In genomic region chr9:134707031-134707680, GRCh38 we compare ENCODE assay signal across 11 cellular contexts.
DNase-seq lines count a peak whose midpoint lies in the region; ATAC-seq and TF ChIP-seq lines count a peak whose summit lies in the region.
"Had no signal": no experiment of that assay in that cellular context is flagged by ENCODE, and none has a peak within 500 bp of the region (broad histone marks: within the 10 kb centered on the region; RNA-seq: fewer than 3 reads in every experiment).

No MANE protein-coding gene starts in this region.

- peak; percentile 68 for DNase-seq in A673 (ENCODE audit: low spot score)
- DNase-seq in NCI-H1436 treated with DMSO at 0.1 percent for 48 hours (lab: John Stamatoyannopoulos, UW), result peak; percentile 93
- peak; percentile 92 for DNase-seq in coronary artery (ENCODE audit: low spot score)
- no peak for DNase-seq in NCI-H510A treated with DMSO at 0.1 percent for 48 hours (lab: John Stamatoyannopoulos, UW)
- no peak for DNase-seq in HuH-7 (ENCODE audit: low spot score)
- no peak for DNase-seq in activated CD4-positive, alpha-beta T cell treated with anti-CD3 and anti-CD28 coated beads for 36 hours

- H3K4me3 Mint-ChIP-seq in activated CD4-positive, alpha-beta T cell treated with anti-CD3 and anti-CD28 coated beads for 36 hours, result no peak overlapping the region
- H3K4me3 Mint-ChIP-seq: B cell; central memory CD8-positive, alpha-beta T cell had no signal

- H3K36me3 Mint-ChIP-seq in activated CD4-positive, alpha-beta T cell treated with anti-CD3 and anti-CD28 coated beads for 36 hours (ENCODE audit: low read depth), result no peaks in the 10 kb centered on the region

- no peaks in the 10 kb centered on the region for H3K9me3 ChIP-seq in A673 (ENCODE audit: low read depth, low read length, poor library complexity, severe bottlenecking)
- no peaks in the 10 kb centered on the region for H3K9me3 ChIP-seq in mesodermal cell (ENCODE audit: control insufficient read depth, low read length)

- intact Hi-C loops in A673 (cut with micrococcal nuclease; ENCODE audit: unreplicated experiment), result no loop called here
- intact Hi-C loops in activated CD4-positive, alpha-beta T cell treated with anti-CD3 and anti-CD28 coated beads for 36 hours (cut with DNase I, micrococcal nuclease), result loop anchor here in 1 of 2 experiments (10.0 kb wide), 1 partner anchor 708 kb away; no protein-coding TSS in a partner anchor

- no peaks in the 10 kb centered on the region for H3K9me3 Mint-ChIP-seq in activated CD4-positive, alpha-beta T cell treated with anti-CD3 and anti-CD28 coated beads for 36 hours (ENCODE audit: low read depth)
- H3K9me3 Mint-ChIP-seq: central memory CD8-positive, alpha-beta T cell had no signal

- CTCF ChIA-PET in A673 (lab: Charles Lee), result no interaction called here
- CTCF ChIA-PET in activated CD4-positive, alpha-beta T cell treated with anti-CD3 and anti-CD28 coated beads for 36 hours (lab: Charles Lee), result interaction anchor here (0.9 kb wide), 1 partner anchor 9 kb away, joined by 4 read pairs; no protein-coding TSS in a partner anchor

- H3K4me1 ChIP-seq in A673 (ENCODE audit: insufficient read depth, low read length, poor library complexity, severe bottlenecking), result peaks cover 12% of the 10 kb centered on the region
- H3K4me1 ChIP-seq in mesodermal cell (ENCODE audit: control insufficient read depth, insufficient read depth, low read length, poor library complexity, severe bottlenecking), result peaks cover 33% of the 10 kb centered on the region

- 89% methylated on average over 13 to 14 of the region's 19 CpGs for WGBS in mesodermal cell (ENCODE audit: insufficient coverage in 2 of 2), 2 experiments

- no TSS peak for BruUV-seq in A673 (replicated peaks; lab: Mats Ljungman, UMichigan)

- H3K27ac ChIP-seq in A673 (ENCODE audit: low read depth, low read length, poor library complexity, severe bottlenecking) (peak overlapping the region; percentile 59), coronary artery (peak overlapping the region; percentile 77 to 91), mesodermal cell (ENCODE audit: low read depth, low read length, severe bottlenecking) (peak overlapping the region; percentile 71)

- H3K4me3 ChIP-seq in A673 (ENCODE audit: low read depth, low read length, poor library complexity, severe bottlenecking) (no peak overlapping the region), coronary artery (no peak overlapping the region), mesodermal cell (ENCODE audit: extremely low read depth, insufficient read depth, low read length, poor library complexity, severe bottlenecking) (no peak overlapping the region)
- H3K4me3 ChIP-seq: skin epidermis had no signal

- TF ChIP-seq CTCF in A673 (conservative IDR thresholded peaks at IDR 0.05; ENCODE audit: low read depth, low read length) (no peak), coronary artery (IDR thresholded peaks at IDR 0.05) (no peak)

- no peak for ATAC-seq in GM21786 (IDR thresholded peaks at IDR 0.05; ENCODE audit: unreplicated experiment)
- no peak for ATAC-seq in activated CD4-positive, alpha-beta T cell treated with anti-CD3 and anti-CD28 coated beads for 36 hours

- H3K27me3 ChIP-seq in A673 (replicated peaks; ENCODE audit: insufficient read depth, low read depth, low read length, poor library complexity), result no peaks in the 10 kb centered on the region

- POLR2A ChIA-PET in A673 (lab: Charles Lee; ENCODE audit: low non-redundant PET), result no interaction called here
- POLR2A ChIA-PET in activated CD4-positive, alpha-beta T cell treated with anti-CD3 and anti-CD28 coated beads for 36 hours (lab: Charles Lee), result no interaction called here

- no peak overlapping the region for H3K27ac Mint-ChIP-seq in activated CD4-positive, alpha-beta T cell treated with anti-CD3 and anti-CD28 coated beads for 36 hours
- H3K27ac Mint-ChIP-seq: B cell had no signal

- no peaks in the 10 kb centered on the region for H3K27me3 Mint-ChIP-seq in activated CD4-positive, alpha-beta T cell treated with anti-CD3 and anti-CD28 coated beads for 36 hours
- H3K27me3 Mint-ChIP-seq: B cell had no signal

- H3K36me3 ChIP-seq in A673 (ENCODE audit: insufficient read depth, low read length, poor library complexity, severe bottlenecking) (no peaks in the 10 kb centered on the region), mesodermal cell (ENCODE audit: control insufficient read depth, insufficient read depth, low read length) (peaks cover 92% of the 10 kb centered on the region)

- H3K4me1 Mint-ChIP-seq in activated CD4-positive, alpha-beta T cell treated with anti-CD3 and anti-CD28 coated beads for 36 hours, result no peaks in the 10 kb centered on the region
- H3K4me1 Mint-ChIP-seq: B cell; central memory CD8-positive, alpha-beta T cell had no signal

Comparison
In these comparisons a context has a peak if more than half of its experiments do, and no peak if none do; other contexts are left out.
1. DNase-seq: peak in A673 (single experiment), NCI-H1436 treated with DMSO at 0.1 percent for 48 hours (single experiment) and coronary artery (single experiment); none in NCI-H510A treated with DMSO at 0.1 percent for 48 hours (single experiment), HuH-7 (single experiment) and activated CD4-positive, alpha-beta T cell treated with anti-CD3 and anti-CD28 coated beads for 36 hours (single experiment).
2. Peak in every context shown above with its lines, with median percentiles within 50 percentile points of each other: H3K27ac ChIP-seq.